11 cellular contexts compared by ENCODE assay signal in the genomic region with DNA sequence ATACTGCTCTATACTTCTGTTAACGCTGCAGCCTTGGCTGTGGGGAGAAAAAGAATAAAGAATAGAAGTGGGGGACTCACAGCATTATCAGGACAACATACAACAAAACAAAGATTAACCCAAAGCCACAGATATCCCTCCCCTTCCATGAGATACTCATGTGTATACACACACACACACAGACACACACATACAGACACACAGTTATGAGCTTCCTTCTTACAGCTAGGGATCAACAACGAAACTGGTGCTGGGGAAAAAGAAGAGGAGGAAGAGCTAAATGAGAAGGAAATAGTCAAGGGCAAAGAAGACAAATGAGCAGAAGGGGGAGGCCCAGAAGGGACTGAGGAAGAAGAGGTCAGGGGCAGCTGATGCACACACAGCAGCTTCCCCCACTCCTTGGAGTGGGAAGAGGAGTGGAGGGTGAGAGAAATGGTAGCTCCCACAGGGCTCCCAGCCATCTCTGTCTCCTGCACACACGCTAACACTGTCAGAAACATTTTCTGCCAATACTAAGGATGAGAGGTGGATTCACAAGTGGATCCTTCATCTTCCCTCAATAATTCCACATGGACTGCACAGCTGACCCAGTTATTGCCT.
A peak's percentile ranks its signal among the peaks of the same experiment; 100 is the strongest.
DNase-seq lines count a peak whose midpoint lies in the region; ATAC-seq and TF ChIP-seq lines count a peak whose summit lies in the region.
"Had no signal": no experiment of that assay in that cellular context is flagged by ENCODE, and none has a peak within 500 bp of the region (broad histone marks: within the 10 kb centered on the region; RNA-seq: fewer than 3 reads in every experiment).

No MANE protein-coding gene starts in this region.

- H3K27me3 ChIP-seq in colonic mucosa (no peaks in the 10 kb centered on the region), mesenchymal stem cell (ENCODE audit: control insufficient read depth in 1 of 2, insufficient read depth in 1 of 2, low read length in 2 of 2) (no peaks in the 10 kb centered on the region), stomach smooth muscle (ENCODE audit: control insufficient read depth in 1 of 2, insufficient read depth in 2 of 2, low read length in 2 of 2) (no peaks in the 10 kb centered on the region)

- H3K9me3 ChIP-seq in colonic mucosa (no peaks in the 10 kb centered on the region), mesenchymal stem cell (ENCODE audit: control insufficient read depth, low read length) (no peaks in the 10 kb centered on the region), stomach smooth muscle (ENCODE audit: control insufficient read depth in 2 of 2, low read length in 2 of 2) (no peaks in the 10 kb centered on the region)

- DNase-seq in NOMO-1 treated with dmso at 0.1 percent for 144 hours (lab: John Stamatoyannopoulos, UW; ENCODE audit: unreplicated experiment) (peak; percentile 12), colonic mucosa (no peak), mesenchymal stem cell (peak; percentile 25), SK-N-DZ (ENCODE audit: low spot score) (no peak)
- no peak for DNase-seq in stimulated activated naive CD4-positive, alpha-beta T cell treated with Interleukin-2 at 50 U/mL for 16 hours (lab: John Stamatoyannopoulos, UW)
- DNase-seq: Calu3; NCI-H2107; stimulated activated CD4-positive, alpha-beta T cell treated with anti-CD3 and anti-CD28 coated beads, Interleukin-2, amount 100 ng/mL, for 24 hours had no signal

- no peak overlapping the region for H3K4me3 ChIP-seq in colonic mucosa
- H3K4me3 ChIP-seq in mesenchymal stem cell (ENCODE audit: insufficient read depth in 1 of 2, low read depth in 1 of 2, low read length in 2 of 2): peak overlapping the region in 1 of 2 experiments; percentile 66
- H3K4me3 ChIP-seq in stomach smooth muscle (ENCODE audit: low read length in 2 of 2): peak overlapping the region; percentile 40 to 71

- no peak overlapping the region for H2BK12ac ChIP-seq in mesenchymal stem cell (ENCODE audit: low read length in 2 of 2)

- WGBS in mesenchymal stem cell: 67% methylated on average over 1 of the region's 3 CpGs

- peak overlapping the region; percentile 59 for H4K8ac ChIP-seq in mesenchymal stem cell (ENCODE audit: low read length)

- peaks cover 30% of the 10 kb centered on the region for H3K79me1 ChIP-seq in mesenchymal stem cell (replicated peaks; ENCODE audit: low read length, poor library complexity, severe bottlenecking)

- no peak overlapping the region for H3K9ac ChIP-seq in colonic mucosa (ENCODE audit: low read depth in 2 of 2, low read length in 2 of 2)
- H3K9ac ChIP-seq in mesenchymal stem cell (ENCODE audit: low read length): peak overlapping the region; percentile 53
- peak overlapping the region; percentile 53 to 62 for H3K9ac ChIP-seq in stomach smooth muscle (ENCODE audit: low read length in 2 of 2)

- no peak overlapping the region for H3K4ac ChIP-seq in mesenchymal stem cell (ENCODE audit: low read depth in 1 of 2, low read length in 2 of 2)

- intact Hi-C loops in colonic mucosa (cut with DNase I): no loop called here

- no peak overlapping the region for H2AK5ac ChIP-seq in mesenchymal stem cell (ENCODE audit: low read length, severe bottlenecking)

- no peak overlapping the region for H2AFZ ChIP-seq in mesenchymal stem cell (ENCODE audit: low read depth, low read length)

- no peak overlapping the region for H2BK15ac ChIP-seq in mesenchymal stem cell (ENCODE audit: low read depth, poor library complexity, severe bottlenecking)

- no peak overlapping the region for H3K23ac ChIP-seq in mesenchymal stem cell (ENCODE audit: low read length in 2 of 2)

- H3K4me1 ChIP-seq in colonic mucosa (no peaks in the 10 kb centered on the region), mesenchymal stem cell (ENCODE audit: control insufficient read depth, insufficient read depth, low read depth, low read length) (peaks cover 8% of the 10 kb centered on the region), stomach smooth muscle (ENCODE audit: control insufficient read depth, insufficient read depth, low read length) (peaks cover 45% of the 10 kb centered on the region)

- TF ChIP-seq CTCF in colonic mucosa (IDR thresholded peaks at IDR 0.05): no peak

- H4K91ac ChIP-seq in mesenchymal stem cell (ENCODE audit: low read length): no peak overlapping the region

- H3K4me2 ChIP-seq in mesenchymal stem cell (ENCODE audit: low read length, poor library complexity, severe bottlenecking): no peak overlapping the region

- H3K14ac ChIP-seq in mesenchymal stem cell (ENCODE audit: low read length in 2 of 2): no peak overlapping the region

- H2BK120ac ChIP-seq in mesenchymal stem cell (ENCODE audit: low read depth, low read length): no peak overlapping the region

- H2BK5ac ChIP-seq in mesenchymal stem cell (ENCODE audit: low read depth, low read length, poor library complexity, severe bottlenecking): no peak overlapping the region

- H3K36me3 ChIP-seq in colonic mucosa (no peaks in the 10 kb centered on the region), mesenchymal stem cell (ENCODE audit: control insufficient read depth in 1 of 2, insufficient read depth in 2 of 2, low read depth in 1 of 2, low read length in 2 of 2) (peaks cover 5 to 6% of the 10 kb centered on the region in 2 experiments), stomach smooth muscle (ENCODE audit: control insufficient read depth in 2 of 2, insufficient read depth in 2 of 2, low read length in 2 of 2) (no peaks in the 10 kb centered on the region)

- H3K27ac ChIP-seq in colonic mucosa (peak overlapping the region; percentile 36), mesenchymal stem cell (ENCODE audit: low read length, poor library complexity, severe bottlenecking) (no peak overlapping the region), stomach smooth muscle (ENCODE audit: low read length) (peak overlapping the region; percentile 94)

- peak overlapping the region in 1 of 2 experiments; percentile 75 for H3K18ac ChIP-seq in mesenchymal stem cell (ENCODE audit: low read depth in 1 of 2, low read length in 2 of 2)

- ATAC-seq in HG02588 (IDR thresholded peaks at IDR 0.05; ENCODE audit: unreplicated experiment) (no peak), GM18870 (IDR thresholded peaks at IDR 0.05; ENCODE audit: unreplicated experiment) (no peak)

Comparison
In these comparisons a context has a peak if more than half of its experiments do, and no peak if none do; other contexts are left out.
1. DNase-seq: peak in NOMO-1 treated with dmso at 0.1 percent for 144 hours (single experiment) and mesenchymal stem cell (single experiment); none in colonic mucosa (single experiment), SK-N-DZ (single experiment) and stimulated activated naive CD4-positive, alpha-beta T cell treated with Interleukin-2 at 50 U/mL for 16 hours (single experiment).
2. H3K9ac ChIP-seq: peak in mesenchymal stem cell (single experiment) and stomach smooth muscle (2 of 2); none in colonic mucosa (0 of 2).